30 cellular contexts compared by ENCODE assay signal in the genomic region with DNA sequence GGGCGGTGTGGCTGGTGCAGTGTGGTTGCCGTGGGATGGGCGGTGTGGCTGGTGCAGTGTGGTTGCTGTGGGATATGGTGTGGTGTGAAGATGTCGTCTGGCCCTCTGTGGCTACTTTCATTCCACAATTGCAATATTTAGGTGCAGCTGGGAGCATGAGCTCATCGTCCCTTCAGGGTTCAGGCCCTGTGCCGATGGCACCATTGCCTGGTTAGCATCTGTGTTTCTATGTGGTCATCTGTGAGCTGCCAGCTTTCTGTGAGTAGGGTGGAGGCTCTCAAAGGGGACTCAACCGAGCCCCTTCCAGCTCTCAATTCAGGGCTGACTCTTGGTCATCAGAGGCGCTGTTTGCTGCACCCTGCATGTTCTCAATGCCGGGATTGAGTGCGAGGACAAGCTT. TPM values are rescaled to one million over a fixed set of nuclear protein-coding genes. Genes with fewer than 3 reads are reported as not detected.
"Had no signal": no experiment of that assay in that cellular context is flagged by ENCODE, and none has a peak within 500 bp of the region (broad histone marks: within the 10 kb centered on the region; RNA-seq: fewer than 3 reads in every experiment).

No MANE protein-coding gene starts in this region.

- H3K4me3 ChIP-seq: cardiac muscle cell, heart right ventricle, prostate gland, sigmoid colon, smooth muscle cell, suprapubic skin, tibial nerve had no signal

- H3K9me3 ChIP-seq: heart right ventricle, prostate gland, sigmoid colon, suprapubic skin, tibial nerve had no signal

- H3K4me2 ChIP-seq: smooth muscle cell had no signal

- DNase-seq: activated CD4-positive, alpha-beta T cell treated with anti-CD3 and anti-CD28 coated beads, Interleukin-2, amount 50 U/mL, for 1 hour; activated CD8-positive, alpha-beta memory T cell treated with anti-CD3 and anti-CD28 coated beads, Interleukin-2, amount 10 ng/mL, durations not matched to agents 7 days and 5 days; activated CD8-positive, alpha-beta T cell treated with anti-CD3 and anti-CD28 coated beads, Interleukin-2, amount 10 ng/mL, durations not matched to agents 7 days and 5 days; activated naive CD4-positive, alpha-beta T cell; activated T-cell treated with anti-CD3 and anti-CD28 coated beads, Interleukin-2, amount 50 U/mL, for 48 hours; cortex of kidney; endodermal cell; foreskin fibroblast; heart right ventricle; naive thymus-derived CD4-positive, alpha-beta T cell; sigmoid colon; stimulated activated CD4-positive, alpha-beta T cell treated with anti-CD3 and anti-CD28 coated beads, Interleukin-1b, Interleukin-23, amount 100 ng/mL, for 48 hours; stimulated activated CD4-positive, alpha-beta T cell treated with anti-CD3 and anti-CD28 coated beads, Interleukin-4, amount 100 ng/mL, for 4 hours; stimulated activated CD8-positive, alpha-beta memory T cell treated with anti-CD3 and anti-CD28 coated beads, Interleukin-4, amount 100 ng/mL, for 48 hours; stimulated activated naive CD8-positive, alpha-beta T cell treated with anti-CD3 and anti-CD28 coated beads, Interleukin-15, amount 100 ng/mL, for 72 hours; T-helper 2 cell had no signal

- H3K27ac ChIP-seq: cardiac muscle cell, heart right ventricle, prostate gland, sigmoid colon, suprapubic skin, tibial nerve had no signal

- ATAC-seq: activated CD8-positive, alpha-beta memory T cell treated with anti-CD3 and anti-CD28 coated beads, Interleukin-2, amount 10 ng/mL, durations not matched to agents 7 days and 5 days; activated CD8-positive, alpha-beta T cell treated with anti-CD3 and anti-CD28 coated beads, Interleukin-2, amount 10 ng/mL, durations not matched to agents 7 days and 5 days; esophagus mucosa; heart right ventricle; naive thymus-derived CD4-positive, alpha-beta T cell; stimulated activated memory B cell treated with anti-CD40 and anti-IgM and Interleukin-4, amounts not matched to agents 10 μg/mL and 1 μg/mL and 100 μg/mL, for 72 hours; stimulated activated naive CD8-positive, alpha-beta T cell treated with anti-CD3 and anti-CD28 coated beads, Interleukin-15, amount 100 ng/mL, for 72 hours; WTC11 had no signal

- H3K4me1 ChIP-seq: prostate gland had no signal

- H3K36me3 ChIP-seq: cardiac muscle cell, heart right ventricle, prostate gland, sigmoid colon, suprapubic skin, tibial nerve had no signal

RNA-seq across cellular contexts. Expression of a gene that starts 3.6 kb away (rescaled TPM):
- total RNA-seq: activated CD8-positive, alpha-beta memory T cell treated with anti-CD3 and anti-CD28 coated beads, Interleukin-2, amount 10 ng/mL, durations not matched to agents 7 days and 5 days; activated CD8-positive, alpha-beta T cell treated with anti-CD3 and anti-CD28 coated beads, Interleukin-2, amount 10 ng/mL, durations not matched to agents 7 days and 5 days; activated naive CD4-positive, alpha-beta T cell treated with anti-CD3 and anti-CD28 coated beads, Interleukin-2, amount 50 U/mL, for 72 hours; esophagus mucosa; kidney epithelial cell; lower leg skin; mesothelial cell of epicardium; naive thymus-derived CD4-positive, alpha-beta T cell; osteocyte; smooth muscle cell; suprapubic skin; urinary bladder had no signal
- polyA plus RNA-seq: naive thymus-derived CD4-positive, alpha-beta T cell; smooth muscle cell had no signal
